In genomic region chr5:176620333-176620981, GRCh38 we compare ENCODE assay signal across 9 cellular contexts. TPM values are rescaled to one million over a fixed set of nuclear protein-coding genes. Genes with fewer than 3 reads are reported as not detected.
DNase-seq lines count a peak whose midpoint lies in the region; ATAC-seq and TF ChIP-seq lines count a peak whose summit lies in the region.
"Had no signal": no experiment of that assay in that cellular context is flagged by ENCODE, and none has a peak within 500 bp of the region (broad histone marks: within the 10 kb centered on the region; RNA-seq: fewer than 3 reads in every experiment).

No MANE protein-coding gene starts in this region.

- TF ChIP-seq CTCF in CD14-positive monocyte (IDR thresholded peaks at IDR 0.05) (no peak), HEK293 (tag by site-specific recombination; IDR thresholded peaks at IDR 0.05) (no peak), brain (conservative IDR thresholded peaks at IDR 0.05) (no peak)

- H3K27ac ChIP-seq in HEK293 (ENCODE audit: extremely low read depth, low read depth, low read length), result no peak overlapping the region
- H3K27ac ChIP-seq: spleen had no signal

- intact Hi-C loops in CD14-positive monocyte (cut with micrococcal nuclease), result no loop called here

- H3K4me3 Mint-ChIP-seq in CD14-positive monocyte (peak overlapping the region; percentile 67 to 89), brain (peak overlapping the region; percentile 63 to 77 (median 74))

- no peak for ATAC-seq in GM21737 (IDR thresholded peaks at IDR 0.05; ENCODE audit: unreplicated experiment)

- POLR2A ChIA-PET in HEK293 (lab: Yijun Ruan, JAX), result interaction anchor here (1.7 kb wide), 1 partner anchor 10 kb away, joined by 8 read pairs; the partner anchor contains the start of genes EIF4E1B and SNCB

- H3K9me3 Mint-ChIP-seq in CD14-positive monocyte (peaks cover 0 to 29% (median 19%) of the 10 kb centered on the region in 7 donors), brain (peaks cover 0 to 5% (median 0%) of the 10 kb centered on the region in 5 experiments)

- no peaks in the 10 kb centered on the region for H3K4me1 ChIP-seq in HEK293 (ENCODE audit: control insufficient read depth, insufficient read depth, low read length)

- DNase-seq in CD14-positive monocyte (ENCODE audit: low spot score) (peak; percentile 58), myocyte (ENCODE audit: low read depth) (peak; percentile 93), SK-N-DZ (ENCODE audit: low spot score) (no peak), NCI-H2196 treated with DMSO at 0.1 percent for 48 hours (lab: John Stamatoyannopoulos, UW; ENCODE audit: unreplicated experiment) (no peak), ecto neural progenitor cell (ENCODE audit: low spot score) (no peak)
- DNase-seq: spleen had no signal

- H3K27me3 Mint-ChIP-seq in CD14-positive monocyte (ENCODE audit: low read depth in 3 of 3) (peaks cover 57 to 80% (median 69%) of the 10 kb centered on the region in 3 donors), brain (peaks cover 67% of the 10 kb centered on the region)

- H3K9me3 ChIP-seq in HEK293 (ENCODE audit: control insufficient read depth, insufficient read depth, low read depth, low read length), result no peaks in the 10 kb centered on the region
- H3K9me3 ChIP-seq: spleen had no signal

- CTCF ChIA-PET in HEK293 (lab: Yijun Ruan, JAX), result interaction anchor here (0.7 to 2.2 kb wide), 2 partner anchors 40 to 66 kb away, joined by 4 to 10 read pairs; no protein-coding TSS in a partner anchor

- H3K27ac Mint-ChIP-seq in CD14-positive monocyte, result no peak overlapping the region
- peak overlapping the region in 4 of 5 experiments; percentile 45 to 82 (median 70) for H3K27ac Mint-ChIP-seq in brain

- H3K36me3 Mint-ChIP-seq in CD14-positive monocyte (peaks cover 6% of the 10 kb centered on the region in 2 donors), brain (peaks cover 7% of the 10 kb centered on the region)

- H3K4me1 Mint-ChIP-seq in CD14-positive monocyte, result peaks cover 20% of the 10 kb centered on the region
- peaks cover 57% of the 10 kb centered on the region for H3K4me1 Mint-ChIP-seq in brain

- H3K4me3 ChIP-seq in HEK293 (ENCODE audit: low read depth, low read length), result no peak overlapping the region

- H3K36me3 ChIP-seq in HEK293 (ENCODE audit: control insufficient read depth in 2 of 2, insufficient read depth in 1 of 2, low read length in 2 of 2), result no peaks in the 10 kb centered on the region
- H3K36me3 ChIP-seq: spleen had no signal

TF ChIP-seq in HEK293, 187 proteins besides CTCF, POLR2A, EP300 and RAD21 (continues in another document):
- TF ChIP-seq ZNF148 (tag by site-specific recombination; IDR thresholded peaks at IDR 0.05; ENCODE audit: borderline replicate concordance), result no peak
- peak; percentile 27; the same call in 1 of the 2 replicates for TF ChIP-seq GLIS2 (tag by site-specific recombination; IDR thresholded peaks at IDR 0.05)
- TF ChIP-seq ZNF140 (tag by site-specific recombination; IDR thresholded peaks at IDR 0.05), result no peak
- no peak for TF ChIP-seq ZNF398 (tag by site-specific recombination; IDR thresholded peaks at IDR 0.05)
- no peak for TF ChIP-seq ZEB2 (tag by site-specific recombination; IDR thresholded peaks at IDR 0.05)
- TF ChIP-seq ZNF830 (tag by site-specific recombination; IDR thresholded peaks at IDR 0.05; ENCODE audit: low read depth), result no peak
- TF ChIP-seq ZNF660 (tag by site-specific recombination; IDR thresholded peaks at IDR 0.05), result no peak
- peak; percentile 35 for TF ChIP-seq SP3 (tag by site-specific recombination; IDR thresholded peaks at IDR 0.05)
- TF ChIP-seq ZNF155 (tag by site-specific recombination; IDR thresholded peaks at IDR 0.05), result no peak
- TF ChIP-seq, protein P1, sequence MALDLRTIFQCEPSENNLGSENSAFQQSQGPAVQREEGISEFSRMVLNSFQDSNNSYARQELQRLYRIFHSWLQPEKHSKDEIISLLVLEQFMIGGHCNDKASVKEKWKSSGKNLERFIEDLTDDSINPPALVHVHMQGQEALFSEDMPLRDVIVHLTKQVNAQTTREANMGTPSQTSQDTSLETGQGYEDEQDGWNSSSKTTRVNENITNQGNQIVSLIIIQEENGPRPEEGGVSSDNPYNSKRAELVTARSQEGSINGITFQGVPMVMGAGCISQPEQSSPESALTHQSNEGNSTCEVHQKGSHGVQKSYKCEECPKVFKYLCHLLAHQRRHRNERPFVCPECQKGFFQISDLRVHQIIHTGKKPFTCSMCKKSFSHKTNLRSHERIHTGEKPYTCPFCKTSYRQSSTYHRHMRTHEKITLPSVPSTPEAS (tag by site-specific recombination; IDR thresholded peaks at IDR 0.05), result no peak
- TF ChIP-seq KLF7 (tag by site-specific recombination; IDR thresholded peaks at IDR 0.05; ENCODE audit: borderline replicate concordance), result no peak
- TF ChIP-seq ZNF426 (tag by site-specific recombination; IDR thresholded peaks at IDR 0.05), result no peak
- peak; percentile 42 for TF ChIP-seq ZNF335 (tag by site-specific recombination; conservative IDR thresholded peaks at IDR 0.05)
- no peak for TF ChIP-seq ZNF837 (tag by site-specific recombination; IDR thresholded peaks at IDR 0.05)
- peak; percentile 44 for TF ChIP-seq ZNF341 (tag by site-specific recombination; IDR thresholded peaks at IDR 0.05; ENCODE audit: low read depth)
- 0 out of 2 replicates have a peak, but pooled peaks have one; percentile 16 for TF ChIP-seq KLF1 (tag by site-specific recombination; IDR thresholded peaks at IDR 0.05)
- TF ChIP-seq ZNF26 (tag by site-specific recombination; IDR thresholded peaks at IDR 0.05), result no peak

RNA-seq across cellular contexts. Expression of gene SNCB, which starts 9.9 kb away (rescaled TPM):
- not detected for polyA plus RNA-seq in CD14-positive monocyte
- polyA plus RNA-seq in brain (ENCODE audit: insufficient read depth, low read depth, low replicate concordance), result 258 TPM
- total RNA-seq in myocyte, result 0.16 and 1.0 TPM in 2 replicates
- polyA plus RNA-seq in myocyte (2012), result 0.42 TPM
- 1.9 and 2.7 TPM in 2 replicates for polyA plus RNA-seq in SK-N-DZ (2014; cell fraction: cytosol; rRNA removed)
- polyA plus RNA-seq in SK-N-DZ (2014; cell fraction: nucleus; rRNA removed), result 0.81 and 2.3 TPM in 2 replicates
- total RNA-seq: spleen had no signal

RNA-seq across cellular contexts. Expression of gene EIF4E1B, which starts 10.0 kb away (rescaled TPM):
- polyA plus RNA-seq in CD14-positive monocyte, result not detected
- polyA plus RNA-seq in brain (ENCODE audit: insufficient read depth, low read depth, low replicate concordance), result 0.81 TPM
- not detected in 2 replicates for total RNA-seq in myocyte
- not detected for polyA plus RNA-seq in myocyte (2012)
- polyA plus RNA-seq in SK-N-DZ (2014; cell fraction: cytosol; rRNA removed), result not detected in 2 replicates
- polyA plus RNA-seq in SK-N-DZ (2014; cell fraction: nucleus; rRNA removed), result not detected in 2 replicates
- total RNA-seq: spleen had no signal
- polyA plus RNA-seq: spleen had no signal

RNA-seq across cellular contexts. Expression of gene GPRIN1, which starts 10.5 kb away (rescaled TPM):
- under 1 TPM; 0.05 to 0.30 TPM for polyA plus RNA-seq in CD14-positive monocyte
- 86.4 TPM for polyA plus RNA-seq in brain (ENCODE audit: insufficient read depth, low read depth, low replicate concordance)
- 5.2 and 9.6 TPM in 2 replicates for total RNA-seq in myocyte
- 2.4 TPM for polyA plus RNA-seq in myocyte (2012)
- polyA plus RNA-seq in SK-N-DZ (2014; cell fraction: cytosol; rRNA removed), result 61.6 and 68.7 TPM in 2 replicates
- 25.8 and 29.2 TPM in 2 replicates for polyA plus RNA-seq in SK-N-DZ (2014; cell fraction: nucleus; rRNA removed)

RNA-seq across cellular contexts. Expression of gene TSPAN17, which starts 26.8 kb away (rescaled TPM):
- polyA plus RNA-seq in CD14-positive monocyte (10 to 100 TPM; 22.2 to 27.7 TPM), brain (ENCODE audit: insufficient read depth, low read depth, low replicate concordance) (24.8 TPM)
- total RNA-seq in myocyte, result 47.9 and 50.0 TPM in 2 replicates
- polyA plus RNA-seq in myocyte (2012), result 70.8 TPM
- 22.4 and 22.7 TPM in 2 replicates for polyA plus RNA-seq in SK-N-DZ (2014; cell fraction: cytosol; rRNA removed)
- polyA plus RNA-seq in SK-N-DZ (2014; cell fraction: nucleus; rRNA removed), result 43.2 and 45.4 TPM in 2 replicates

Comparison
In these comparisons a context has a peak if more than half of its experiments do, and no peak if none do; other contexts are left out.
1. DNase-seq: peak in CD14-positive monocyte (single experiment) and myocyte (single experiment); none in SK-N-DZ (single experiment), NCI-H2196 treated with DMSO at 0.1 percent for 48 hours (single experiment) and ecto neural progenitor cell (single experiment).
2. H3K27ac Mint-ChIP-seq: peak in brain (4 of 5); none in CD14-positive monocyte (0 of 7).
3. RNA of gene SNCB, which starts 9.9 kb away (polyA plus RNA-seq): 258 TPM in brain (single experiment); not detected in CD14-positive monocyte; every median in the first group is over 100 times any median in the second.
4. RNA of gene GPRIN1, which starts 10.5 kb away (polyA plus RNA-seq): 86.4 TPM in brain (single experiment); 0.05 to 0.30 TPM in CD14-positive monocyte; every median in the first group is over 10 times any median in the second.